Comparison of ENCODE assay signal across 1 cellular context in the genomic region with DNA sequence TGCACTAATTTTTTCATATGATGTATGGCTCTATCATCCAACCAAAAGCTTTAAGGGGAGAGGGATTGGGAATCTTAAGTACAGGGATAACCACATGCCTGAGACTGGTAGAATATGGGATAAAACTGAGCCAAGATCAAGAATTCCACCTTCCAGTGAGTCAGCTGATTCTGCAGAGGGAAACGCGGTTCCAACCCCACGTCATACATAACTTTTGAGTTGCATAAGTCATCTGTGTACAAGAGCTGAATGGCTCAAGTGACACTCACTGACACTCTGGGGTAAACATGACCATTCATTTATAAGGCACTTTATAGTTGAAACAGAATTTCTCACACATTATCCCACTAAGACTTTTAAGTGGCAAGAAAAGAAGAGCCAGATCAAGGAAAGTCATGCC.
TF ChIP-seq lines count a peak whose summit lies in the region.

No MANE protein-coding gene starts in this region.

TF ChIP-seq in HepG2, 621 proteins besides CTCF, POLR2A, EP300 and RAD21:
- TF ChIP-seq RBFOX2 (IDR thresholded peaks at IDR 0.05; ENCODE audit: low read depth, low read length) = peak; percentile 35; the same call in 1 of the 2 replicates
- TF ChIP-seq ZNF674 (CRISPR knock-in tag; IDR thresholded peaks at IDR 0.05; ENCODE audit: low read depth) = no peak
- TF ChIP-seq POLR2G (IDR thresholded peaks at IDR 0.05; ENCODE audit: low read depth, low read length) = peak; percentile 39; the same call in 1 of the 2 replicates
- peak; percentile 40 for TF ChIP-seq AGO2 (optimal IDR thresholded peaks at IDR 0.05; ENCODE audit: low read depth, low read length)
